In the genomic region with DNA sequence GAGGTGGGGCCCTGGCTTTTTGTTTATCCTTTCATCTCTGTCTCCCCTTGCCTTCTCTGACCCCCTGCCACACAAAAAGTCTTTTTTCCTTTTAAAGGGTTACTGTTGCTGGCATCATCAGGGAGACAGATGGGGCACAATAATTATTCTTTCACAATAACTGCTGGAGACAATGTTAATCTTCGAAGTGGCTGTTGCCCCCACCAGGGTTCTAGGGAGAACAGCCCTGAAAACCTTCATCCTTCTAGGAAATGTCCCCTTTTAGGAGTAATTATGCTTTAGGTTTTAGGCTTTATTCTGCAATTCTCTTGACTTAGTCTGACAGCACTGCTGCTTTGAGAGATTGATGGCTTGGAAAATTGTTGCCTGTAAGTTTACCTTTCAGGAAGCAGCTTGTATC, we compare ENCODE assay signal across 20 cellular contexts.
DNase-seq lines count a peak whose midpoint lies in the region; ATAC-seq, FAIRE-seq and TF ChIP-seq lines count a peak whose summit lies in the region.
"Had no signal": no experiment of that assay in that cellular context is flagged by ENCODE, and none has a peak within 500 bp of the region (broad histone marks: within the 10 kb centered on the region; RNA-seq: fewer than 3 reads in every experiment).

No MANE protein-coding gene starts in this region.

- FAIRE-seq in small intestine (lab: Jason Lieb, UNC) = no peak
- FAIRE-seq: A549 had no signal

- H3K27me3 ChIP-seq in lower lobe of right lung (ENCODE audit: low read depth) (no peaks in the 10 kb centered on the region), esophagus muscularis mucosa (no peaks in the 10 kb centered on the region), small intestine (ENCODE audit: control insufficient read depth in 2 of 2, insufficient read depth in 2 of 2, low read length in 2 of 2) (no peaks in the 10 kb centered on the region)
- H3K27me3 ChIP-seq: BLaER1 had no signal

- ATAC-seq in lower lobe of right lung = no peak
- no peak for ATAC-seq in HG03432 (IDR thresholded peaks at IDR 0.05; ENCODE audit: unreplicated experiment)
- no peak for ATAC-seq in GM21786 (IDR thresholded peaks at IDR 0.05; ENCODE audit: unreplicated experiment)
- ATAC-seq: A549; CD8-positive, alpha-beta T cell; SK-N-SH treated with all-trans-retinoic acid at 6 μM for 48 hours; T-cell had no signal

- CTCF ChIA-PET in HEK293 (lab: Yijun Ruan, JAX) = interaction anchor here (0.8 to 0.9 kb wide), 2 partner anchors 149 to 163 kb away, joined by 3 to 5 read pairs; no protein-coding TSS in a partner anchor

- TF ChIP-seq CTCF in HEK293 (tag by site-specific recombination; IDR thresholded peaks at IDR 0.05) (no peak), lower lobe of right lung (IDR thresholded peaks at IDR 0.05) (no peak), esophagus muscularis mucosa (IDR thresholded peaks at IDR 0.05) (no peak)

- H3K36me3 ChIP-seq in HEK293 (ENCODE audit: control insufficient read depth in 2 of 2, insufficient read depth in 1 of 2, low read length in 2 of 2) (no peaks in the 10 kb centered on the region), lower lobe of right lung (no peaks in the 10 kb centered on the region), esophagus muscularis mucosa (no peaks in the 10 kb centered on the region), small intestine (ENCODE audit: control insufficient read depth in 2 of 2, insufficient read depth in 2 of 2, low read length in 2 of 2) (no peaks in the 10 kb centered on the region)
- H3K36me3 ChIP-seq: BLaER1 had no signal

- H3K27ac ChIP-seq in HEK293 (ENCODE audit: extremely low read depth, low read depth, low read length) (no peak overlapping the region), lower lobe of right lung (peak overlapping the region; percentile 21), esophagus muscularis mucosa (replicated peaks in 1 of 4) (no peak overlapping the region), small intestine (ENCODE audit: low read depth in 1 of 2, low read length in 1 of 2) (no peak overlapping the region)
- H3K27ac ChIP-seq: A549, BLaER1, RWPE1 had no signal

- POLR2A ChIA-PET in HEK293 (lab: Yijun Ruan, JAX) = no interaction called here

- DNase-seq in D341Med (ENCODE audit: low spot score) = peak; percentile 66
- DNase-seq in NCI-H2227 treated with DMSO at 0.1 percent for 48 hours (lab: John Stamatoyannopoulos, UW) = peak; percentile 84
- DNase-seq in lower lobe of right lung = no peak
- no peak for DNase-seq in esophagus muscularis mucosa (ENCODE audit: extremely low spot score)
- DNase-seq in small intestine = no peak
- DNase-seq: Calu3; CD8-positive, alpha-beta T cell; HCEC 1CT; Karpas-422; NCI-H146; NCI-H748 treated with DMSO at 0.1 percent for 48 hours; SIG-M5; T-cell had no signal

- 91% methylated on average over 1 of the region's 1 CpG for WGBS in esophagus muscularis mucosa
- 77 to 85% (median 83%) methylated on average over 1 of the region's 1 CpG for WGBS in small intestine, 3 donors

- intact Hi-C loops in lower lobe of right lung (cut with DNase I) (no loop called here), esophagus muscularis mucosa (cut with DNase I) (no loop called here)

- H3K4me1 ChIP-seq in HEK293 (ENCODE audit: control insufficient read depth, insufficient read depth, low read length) (peaks cover 29% of the 10 kb centered on the region), lower lobe of right lung (peaks cover 5% of the 10 kb centered on the region), esophagus muscularis mucosa (peaks cover 19 to 52% (median 41%) of the 10 kb centered on the region in 4 donors), small intestine (ENCODE audit: control insufficient read depth in 2 of 2, insufficient read depth in 1 of 2, low read depth in 1 of 2, low read length in 1 of 2) (peaks cover 0 to 3% of the 10 kb centered on the region in 2 donors)
- H3K4me1 ChIP-seq: A549 had no signal

- no peaks in the 10 kb centered on the region for H3K9me3 ChIP-seq in HEK293 (ENCODE audit: control insufficient read depth, insufficient read depth, low read depth, low read length)
- H3K9me3 ChIP-seq in lower lobe of right lung = no peaks in the 10 kb centered on the region
- no peaks in the 10 kb centered on the region for H3K9me3 ChIP-seq in esophagus muscularis mucosa
- no peaks in the 10 kb centered on the region for H3K9me3 ChIP-seq in small intestine (ENCODE audit: control insufficient read depth, low read depth)
- H3K9me3 ChIP-seq: A549, BLaER1 had no signal

- no peak for TF ChIP-seq EP300 in esophagus muscularis mucosa (IDR thresholded peaks at IDR 0.05)

- H3K4me3 ChIP-seq in HEK293 (ENCODE audit: low read depth, low read length) (no peak overlapping the region), lower lobe of right lung (no peak overlapping the region), esophagus muscularis mucosa (no peak overlapping the region), small intestine (ENCODE audit: low read depth in 1 of 2, low read length in 2 of 2) (no peak overlapping the region)
- H3K4me3 ChIP-seq: A549, BLaER1 had no signal

- no peak for TF ChIP-seq POLR2A in esophagus muscularis mucosa (IDR thresholded peaks at IDR 0.05; ENCODE audit: low read depth)

TF ChIP-seq in HEK293, 187 proteins besides CTCF, POLR2A, EP300 and RAD21:
- no peak for TF ChIP-seq ZBTB8A (tag by site-specific recombination; IDR thresholded peaks at IDR 0.05)
- peak; percentile 34; the same call in 1 of the 2 replicates for TF ChIP-seq ZNF341 (tag by site-specific recombination; IDR thresholded peaks at IDR 0.05; ENCODE audit: low read depth)
- no peak for TF ChIP-seq KLF1 (tag by site-specific recombination; IDR thresholded peaks at IDR 0.05)
- no peak for TF ChIP-seq ZBTB1 (tag by site-specific recombination; IDR thresholded peaks at IDR 0.05)
- TF ChIP-seq PRDM6 (tag by site-specific recombination; IDR thresholded peaks at IDR 0.05) = peak; percentile 17; the same call in 1 of the 2 replicates
- no peak for TF ChIP-seq ZNF791 (tag by site-specific recombination; IDR thresholded peaks at IDR 0.05)
- TF ChIP-seq, protein P1, sequence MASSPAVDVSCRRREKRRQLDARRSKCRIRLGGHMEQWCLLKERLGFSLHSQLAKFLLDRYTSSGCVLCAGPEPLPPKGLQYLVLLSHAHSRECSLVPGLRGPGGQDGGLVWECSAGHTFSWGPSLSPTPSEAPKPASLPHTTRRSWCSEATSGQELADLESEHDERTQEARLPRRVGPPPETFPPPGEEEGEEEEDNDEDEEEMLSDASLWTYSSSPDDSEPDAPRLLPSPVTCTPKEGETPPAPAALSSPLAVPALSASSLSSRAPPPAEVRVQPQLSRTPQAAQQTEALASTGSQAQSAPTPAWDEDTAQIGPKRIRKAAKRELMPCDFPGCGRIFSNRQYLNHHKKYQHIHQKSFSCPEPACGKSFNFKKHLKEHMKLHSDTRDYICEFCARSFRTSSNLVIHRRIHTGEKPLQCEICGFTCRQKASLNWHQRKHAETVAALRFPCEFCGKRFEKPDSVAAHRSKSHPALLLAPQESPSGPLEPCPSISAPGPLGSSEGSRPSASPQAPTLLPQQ (tag by site-specific recombination; IDR thresholded peaks at IDR 0.05) = no peak
- no peak for TF ChIP-seq ZNF521 (tag by site-specific recombination; IDR thresholded peaks at IDR 0.05)
- TF ChIP-seq ZNF174 (tag by site-specific recombination; IDR thresholded peaks at IDR 0.05) = no peak
- no peak for TF ChIP-seq ZNF175 (tag by site-specific recombination; IDR thresholded peaks at IDR 0.05)
- TF ChIP-seq KLF10 (tag by site-specific recombination; IDR thresholded peaks at IDR 0.05) = no peak
- TF ChIP-seq ZNF768 (tag by site-specific recombination; IDR thresholded peaks at IDR 0.05) = no peak
- no peak for TF ChIP-seq OSR2 (tag by site-specific recombination; IDR thresholded peaks at IDR 0.05)
- TF ChIP-seq OVOL3 (tag by site-specific recombination; IDR thresholded peaks at IDR 0.05) = no peak
- TF ChIP-seq ZNF530 (tag by site-specific recombination; IDR thresholded peaks at IDR 0.05; ENCODE audit: low read depth) = no peak
- TF ChIP-seq ZIC2 (tag by site-specific recombination; IDR thresholded peaks at IDR 0.05) = no peak

Comparison
In these comparisons a context has a peak if more than half of its experiments do, and no peak if none do; other contexts are left out.
1. DNase-seq: peak in D341Med (single experiment) and NCI-H2227 treated with DMSO at 0.1 percent for 48 hours (single experiment); none in lower lobe of right lung (single experiment), esophagus muscularis mucosa (single experiment) and small intestine (single experiment).